ENCODE assay signal across 24 cellular contexts in the genomic region with DNA sequence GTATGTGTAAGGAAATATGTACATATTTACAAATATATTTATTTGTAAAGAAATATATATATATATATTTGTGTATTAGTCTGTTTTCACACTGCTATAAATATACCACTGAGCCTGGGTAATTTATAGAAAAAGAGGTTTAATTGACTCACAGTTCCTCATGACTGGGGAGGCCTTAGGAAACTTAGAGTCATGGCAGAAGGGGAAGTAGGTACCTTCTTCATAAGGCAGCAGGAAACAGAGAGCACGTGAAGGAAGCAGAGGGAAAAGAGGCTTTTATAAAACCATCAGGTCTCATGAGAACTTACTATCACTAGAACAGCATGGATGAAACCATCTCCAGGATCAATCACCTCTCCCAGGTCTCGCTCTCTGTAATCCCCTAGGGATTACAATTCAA.
"Had no signal": no experiment of that assay in that cellular context is flagged by ENCODE, and none has a peak within 500 bp of the region (broad histone marks: within the 10 kb centered on the region; RNA-seq: fewer than 3 reads in every experiment).

No MANE protein-coding gene starts in this region.

- H3K4me3 ChIP-seq: coronary artery, esophagus squamous epithelium, gastrocnemius medialis, left lung, lung, prostate gland, upper lobe of left lung had no signal

- ATAC-seq: gastrocnemius medialis; left lung; naive thymus-derived CD8-positive, alpha-beta T cell; stimulated activated naive CD8-positive, alpha-beta T cell treated with anti-CD3 and anti-CD28 coated beads, Interleukin-15, Interleukin-2, amounts not matched to agents 100 U/mL and 50 U/mL, for 24 hours; WTC11 had no signal

- H3K27me3 ChIP-seq: esophagus squamous epithelium, gastrocnemius medialis, left lung, upper lobe of left lung had no signal

- H3K27ac ChIP-seq: coronary artery, esophagus squamous epithelium, gastrocnemius medialis, left lung, prostate gland, upper lobe of left lung had no signal

- H3K27me3 Mint-ChIP-seq: naive thymus-derived CD8-positive, alpha-beta T cell had no signal

- FAIRE-seq: TTC549 had no signal

- H3K27ac Mint-ChIP-seq: activated naive CD4-positive, alpha-beta T cell treated with anti-CD3 and anti-CD28 coated beads for 36 hours; endodermal cell; mesothelial cell of epicardium; naive thymus-derived CD8-positive, alpha-beta T cell; T-helper 2 cell treated with Interferon-gamma antibody and Interleukin-4, amounts not matched to agents 5 μg/mL and 100 μg/mL, for 36 hours; WTC11 had no signal

- DNase-seq: activated CD4-positive, alpha-beta T cell treated with anti-CD3 and anti-CD28 coated beads, Interleukin-2, amount 50 U/mL, for 48 hours; activated CD8-positive, alpha-beta memory T cell treated with anti-CD3 and anti-CD28 coated beads, Interleukin-2, amount 50 U/mL, for 48 hours; activated effector memory CD4-positive, alpha-beta T cell treated with Interleukin-2 at 50 U/mL for 16 hours; activated naive CD4-positive, alpha-beta T cell treated with anti-CD3 and anti-CD28 coated beads for 36 hours; activated T-cell treated with anti-CD3 and anti-CD28 coated beads, Interleukin-2, amount 50 U/mL, for 48 hours; cerebellar nuclear complex; endodermal cell; esophagus squamous epithelium; gastrocnemius medialis; hippocampal formation; kidney glomerular epithelial cell; left lung; naive thymus-derived CD8-positive, alpha-beta T cell; stimulated activated CD4-positive, alpha-beta T cell treated with anti-CD3 and anti-CD28 coated beads, Interleukin-2, amount 100 ng/mL, for 48 hours; stimulated activated CD8-positive, alpha-beta memory T cell treated with anti-CD3 and anti-CD28 coated beads, Interleukin-4, amount 100 ng/mL, for 48 hours; stimulated activated naive CD8-positive, alpha-beta T cell treated with anti-CD3 and anti-CD28 coated beads, Interleukin-15, Interleukin-2, amounts not matched to agents 100 U/mL and 50 U/mL, for 24 hours; upper lobe of left lung had no signal

- H3K4me1 ChIP-seq: esophagus squamous epithelium, gastrocnemius medialis, left lung, prostate gland, upper lobe of left lung had no signal

- H3K4me1 Mint-ChIP-seq: naive thymus-derived CD8-positive, alpha-beta T cell; WTC11 had no signal

- H3K9me3 ChIP-seq: esophagus squamous epithelium, gastrocnemius medialis, prostate gland, upper lobe of left lung had no signal

- H3K9me3 Mint-ChIP-seq: activated naive CD4-positive, alpha-beta T cell treated with anti-CD3 and anti-CD28 coated beads for 36 hours; endodermal cell; WTC11 had no signal

- H3K4me3 Mint-ChIP-seq: activated naive CD4-positive, alpha-beta T cell treated with anti-CD3 and anti-CD28 coated beads for 36 hours; endodermal cell; mesothelial cell of epicardium; naive thymus-derived CD8-positive, alpha-beta T cell; T-helper 2 cell treated with Interferon-gamma antibody and Interleukin-4, amounts not matched to agents 5 μg/mL and 100 μg/mL, for 36 hours; WTC11 had no signal

- H3K36me3 Mint-ChIP-seq: mesothelial cell of epicardium; naive thymus-derived CD8-positive, alpha-beta T cell; WTC11 had no signal

- H3K36me3 ChIP-seq: esophagus squamous epithelium, gastrocnemius medialis, left lung, prostate gland, upper lobe of left lung had no signal
